8 cellular contexts compared by ENCODE assay signal in genomic region chr14:67695394-67695949, GRCh38. TPM values are rescaled to one million over a fixed set of nuclear protein-coding genes. Genes with fewer than 3 reads are reported as not detected.
DNase-seq lines count a peak whose midpoint lies in the region; FAIRE-seq and TF ChIP-seq lines count a peak whose summit lies in the region.

RDH11 (minus strand) TSS chr14:67695764; CDS start chr14:67695703, 61 bp downstream.

- H3K9me3 ChIP-seq in neural cell (ENCODE audit: low read length) (no peaks in the 10 kb centered on the region), stomach (no peaks in the 10 kb centered on the region)

- H3K27ac ChIP-seq in neural cell (ENCODE audit: low read length): peak within 1 kb of the TSS; percentile 97
- peak within 1 kb of the TSS; percentile 70 to 90 (median 88) for H3K27ac ChIP-seq in stomach

- peak; percentile 12 for TF ChIP-seq RAD21 in neural cell (conservative IDR thresholded peaks at IDR 0.05)

- H3K79me2 ChIP-seq in neural cell (replicated peaks; ENCODE audit: insufficient read depth, low read length): peaks cover 37% of the 10 kb centered on the region

- peak; percentile 77 for FAIRE-seq in H54 (lab: Jason Lieb, UNC)

- peak; percentile 30 for TF ChIP-seq CTCF in neural cell (IDR thresholded peaks at IDR 0.05; ENCODE audit: poor library complexity, severe bottlenecking)
- TF ChIP-seq CTCF in stomach (IDR thresholded peaks at IDR 0.05): peak in 1 of 7 experiments; percentile 6

- H3K4me3 ChIP-seq in neural cell (ENCODE audit: low read length) (peak within 1 kb of the TSS; percentile 76), stomach (peak within 1 kb of the TSS; percentile 79 to 98 (median 84))

- intact Hi-C loops in stomach (cut with DNase I; ENCODE audit: low total_unique reads): no loop called here

- DNase-seq in ELF-1 (ENCODE audit: low read depth, low spot score): peak; percentile 91
- DNase-seq in H54 (ENCODE audit: insufficient read length, low spot score): peak; percentile 57
- DNase-seq in M059J (ENCODE audit: low read depth): peak; percentile 92
- peak; percentile 79 for DNase-seq in SIG-M5 (lab: John Stamatoyannopoulos, UW)
- peak; percentile 35 for DNase-seq in activated gamma-delta T cell (lab: John Stamatoyannopoulos, UW)
- DNase-seq in fibroblast of the conjunctiva (ENCODE audit: low read depth): peak; percentile 83
- DNase-seq in stomach: peak; percentile 84

- peak within 1 kb of the TSS; percentile 86 for H2AFZ ChIP-seq in neural cell (ENCODE audit: low read depth, low read length)

- TF ChIP-seq POLR2A in H54 (IDR thresholded peaks at IDR 0.05; ENCODE audit: low read depth, low read length): peak; percentile 83
- peak in 1 of 4 donors; percentile 66 for TF ChIP-seq POLR2A in stomach (IDR thresholded peaks at IDR 0.05)

- H3K27me3 ChIP-seq in neural cell (ENCODE audit: insufficient read depth, low read depth, low read length) (no peaks in the 10 kb centered on the region), stomach (no peaks in the 10 kb centered on the region)

- H4K20me1 ChIP-seq in neural cell (ENCODE audit: insufficient read depth): no peaks in the 10 kb centered on the region

- no peaks in the 10 kb centered on the region for H3K36me3 ChIP-seq in neural cell (ENCODE audit: insufficient read depth, low read length)
- H3K36me3 ChIP-seq in stomach: peaks cover 12 to 26% (median 20%) of the 10 kb centered on the region in 4 donors

- peak; percentile 46 for TF ChIP-seq EP300 in neural cell (conservative IDR thresholded peaks at IDR 0.05; ENCODE audit: poor library complexity, severe bottlenecking)
- no peak for TF ChIP-seq EP300 in stomach (IDR thresholded peaks at IDR 0.05)

- 0 to 1% (median 0%) methylated on average over 25 of the region's 25 CpGs for WGBS in stomach, 5 donors

- H3K4me1 ChIP-seq in stomach: peaks cover 0 to 31% (median 13%) of the 10 kb centered on the region in 4 donors

- no peaks in the 10 kb centered on the region for H3K9me2 ChIP-seq in neural cell (ENCODE audit: insufficient read depth, low read length)

- peak within 1 kb of the TSS; percentile 31 for H3K4me2 ChIP-seq in neural cell (ENCODE audit: low read length)

- H3F3A ChIP-seq in neural cell (ENCODE audit: insufficient read depth, low read length, poor library complexity, severe bottlenecking): no peaks in the 10 kb centered on the region

- H3K9ac ChIP-seq in neural cell (ENCODE audit: low read length): peak within 1 kb of the TSS; percentile 95

TF ChIP-seq in neural cell, 6 proteins besides CTCF, POLR2A, EP300 and RAD21:
- TF ChIP-seq POLR2AphosphoS5 (IDR thresholded peaks at IDR 0.05) (peak; percentile 100), REST (IDR thresholded peaks at IDR 0.05; ENCODE audit: borderline replicate concordance) (peak; percentile 53), TAF1 (IDR thresholded peaks at IDR 0.05; ENCODE audit: low read depth) (peak; percentile 46), MXI1 (conservative IDR thresholded peaks at IDR 0.05; ENCODE audit: poor library complexity, severe bottlenecking) (peak; percentile 86), EZH2 (IDR thresholded peaks at IDR 0.05; ENCODE audit: borderline replicate concordance, insufficient read depth, low read length, poor library complexity, severe bottlenecking) (no peak), SMC3 (conservative IDR thresholded peaks at IDR 0.05; ENCODE audit: poor library complexity) (no peak)

RNA-seq across cellular contexts. Expression of gene RDH11, which starts in this region (rescaled TPM):
- total RNA-seq in M059J (2014; rRNA removed; shearing (Covaris generic)): 127 and 140 TPM in 2 replicates
- polyA plus RNA-seq in neural cell (179 and 190 TPM in 2 replicates), stomach (10 to 100 TPM in 2 of 3 donors, 1 to 10 TPM in 1; 6.9 to 26.4 (median 23.2) TPM)
- 111 and 115 TPM in 2 replicates for polyA minus RNA-seq in neural cell
- total RNA-seq in stomach: 10 to 100 TPM; 10.5 to 71.6 (median 28.3) TPM

Comparison
In these comparisons a context has a peak if more than half of its experiments do, and no peak if none do; other contexts are left out.
1. Peak in every context shown above with its lines: DNase-seq, H3K4me3 ChIP-seq and H3K27ac ChIP-seq.
2. DNase-seq: peak in every context shown above with its lines; median percentile 92 in M059J; 91 in ELF-1; 84 in stomach; 83 in fibroblast of the conjunctiva; 79 in SIG-M5; 57 in H54; 35 in activated gamma-delta T cell.